ENCODE assay signal across 9 cellular contexts in genomic region chr11:122983438-122984185, GRCh38. TPM values are rescaled to one million over a fixed set of nuclear protein-coding genes. Genes with fewer than 3 reads are reported as not detected.
DNase-seq lines count a peak whose midpoint lies in the region; FAIRE-seq and TF ChIP-seq lines count a peak whose summit lies in the region.
"Had no signal": no experiment of that assay in that cellular context is flagged by ENCODE, and none has a peak within 500 bp of the region (broad histone marks: within the 10 kb centered on the region; RNA-seq: fewer than 3 reads in every experiment).

No MANE protein-coding gene starts in this region.

- WGBS in mesodermal cell (ENCODE audit: insufficient coverage in 2 of 2), 2 experiments = 17 to 23% methylated on average over 20 to 25 of the region's 26 CpGs

- H3K27me3 ChIP-seq in left ventricle myocardium inferior (ENCODE audit: low read depth) = peaks cover 100% of the 10 kb centered on the region
- peaks cover 14 to 81% of the 10 kb centered on the region in 2 donors for H3K27me3 ChIP-seq in uterus

- H3K9me3 ChIP-seq in left ventricle myocardium inferior (replicated peaks) (no peaks in the 10 kb centered on the region), mesodermal cell (ENCODE audit: control insufficient read depth, low read length) (no peaks in the 10 kb centered on the region), uterus (no peaks in the 10 kb centered on the region)

- no peak for FAIRE-seq in frontal cortex (lab: Jason Lieb, UNC)

- no peak for TF ChIP-seq POLR2A in uterus (IDR thresholded peaks at IDR 0.05)

- H3K4me3 ChIP-seq in left ventricle myocardium inferior (peak overlapping the region; percentile 72), astrocyte of the cerebellum (ENCODE audit: low read depth, low read length) (peak overlapping the region; percentile 59), mesodermal cell (ENCODE audit: extremely low read depth, insufficient read depth, low read length, poor library complexity, severe bottlenecking) (peak overlapping the region; percentile 47), uterus (peak overlapping the region; percentile 30 to 47)

- DNase-seq in left ventricle myocardium inferior (no peak), cardiac septum (ENCODE audit: low spot score) (no peak), astrocyte of the cerebellum (ENCODE audit: low read depth) (no peak), uterus (no peak), GM10248 (ENCODE audit: extremely low spot score) (no peak), frontal cortex (ENCODE audit: low spot score in 2 of 2) (no peak), T-helper 9 cell (no peak)

- CTCF ChIA-PET in GM10248 (lab: Yijun Ruan, JAX) = interaction anchor here (1.5 kb wide), 1 partner anchor 120 kb away, joined by 6 read pairs; no protein-coding TSS in a partner anchor

- POLR2A ChIA-PET in GM10248 (lab: Yijun Ruan, JAX) = no interaction called here

- H3K36me3 ChIP-seq in left ventricle myocardium inferior (no peaks in the 10 kb centered on the region), mesodermal cell (ENCODE audit: control insufficient read depth, insufficient read depth, low read length) (no peaks in the 10 kb centered on the region), uterus (no peaks in the 10 kb centered on the region)

- TF ChIP-seq CTCF in left ventricle myocardium inferior (IDR thresholded peaks at IDR 0.05; ENCODE audit: borderline replicate concordance) = no peak
- no peak for TF ChIP-seq CTCF in astrocyte of the cerebellum (IDR thresholded peaks at IDR 0.05; ENCODE audit: low read depth, low read length, missing control alignments)
- TF ChIP-seq CTCF in uterus (IDR thresholded peaks at IDR 0.05) = no peak
- no peak for TF ChIP-seq CTCF in GM10248 (IDR thresholded peaks at IDR 0.05; ENCODE audit: control extremely low read depth, extremely low read depth, low read depth, missing control alignments)

- intact Hi-C loops in left ventricle myocardium inferior (cut with micrococcal nuclease) = no loop called here
- intact Hi-C loops in cardiac septum (cut with DNase I) = no loop called here
- intact Hi-C loops in uterus (cut with DNase I; ENCODE audit: low total_unique reads) = no loop called here

- in situ Hi-C loops in astrocyte of the cerebellum (cut with HindIII; ENCODE audit: low sequenced_read_pairs) = no loop called here

- peaks cover 16% of the 10 kb centered on the region for H3K4me1 ChIP-seq in left ventricle myocardium inferior
- no peaks in the 10 kb centered on the region for H3K4me1 ChIP-seq in mesodermal cell (ENCODE audit: control insufficient read depth, insufficient read depth, low read length, poor library complexity, severe bottlenecking)
- no peaks in the 10 kb centered on the region for H3K4me1 ChIP-seq in uterus

- H3K27ac ChIP-seq in left ventricle myocardium inferior (replicated peaks) (no peak overlapping the region), mesodermal cell (ENCODE audit: low read depth, low read length, severe bottlenecking) (no peak overlapping the region), uterus (no peak overlapping the region)

RNA-seq across cellular contexts. Expression of gene BSX, which starts 2.0 kb away (rescaled TPM):
- total RNA-seq in left ventricle myocardium inferior = not detected
- not detected for total RNA-seq in cardiac septum
- not detected for polyA plus RNA-seq in mesodermal cell (2013, experiment 1 of 2)
- not detected for polyA plus RNA-seq in mesodermal cell (2013, experiment 2 of 2)
- total RNA-seq in uterus = not detected
- total RNA-seq in frontal cortex = not detected
- total RNA-seq: HT1080 had no signal
